9 cellular contexts compared by ENCODE assay signal in the genomic region with DNA sequence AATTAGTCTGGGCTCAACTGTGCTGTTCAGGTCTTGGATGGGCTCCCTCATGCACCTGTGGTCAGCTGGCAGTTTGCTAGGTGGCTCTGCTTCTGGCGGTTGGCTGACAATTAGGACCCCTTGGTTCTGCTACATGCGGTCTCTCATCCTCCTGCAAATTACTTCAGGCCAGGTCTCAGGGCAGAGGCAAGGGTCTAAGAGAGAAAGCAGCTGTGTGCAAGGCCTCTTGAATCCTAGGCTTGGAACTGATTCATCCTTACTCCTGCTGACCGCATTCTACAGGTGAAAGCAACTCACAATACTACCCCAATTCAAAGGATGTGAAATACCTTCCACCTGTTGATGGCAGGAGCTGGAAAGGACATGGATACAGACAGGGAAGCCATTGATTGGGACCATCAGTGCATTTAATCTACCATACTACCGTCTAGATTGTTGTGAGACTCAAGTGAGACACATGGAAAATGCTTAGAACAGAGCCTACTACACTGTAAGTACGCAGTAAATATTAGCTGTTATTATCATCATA. TPM values are rescaled to one million over a fixed set of nuclear protein-coding genes. Genes with fewer than 3 reads are reported as not detected.
"Had no signal": no experiment of that assay in that cellular context is flagged by ENCODE, and none has a peak within 500 bp of the region (broad histone marks: within the 10 kb centered on the region; RNA-seq: fewer than 3 reads in every experiment).

No MANE protein-coding gene starts in this region.

- DNase-seq: H9, HCEC 1CT, HFFc6 had no signal

- H3K9me3 Mint-ChIP-seq: GM23338, H9, HFFc6, IgD-negative memory B cell had no signal

- H3K4me3 Mint-ChIP-seq: GM23338, H9, HFFc6, IgD-negative memory B cell had no signal

- H3K27ac ChIP-seq: HL-60 had no signal

- H3K4me1 Mint-ChIP-seq: IgD-negative memory B cell had no signal

- ATAC-seq: GM23338, HepG2 had no signal

- H3K4me3 ChIP-seq: GM23338 had no signal

- H3K27ac Mint-ChIP-seq: GM23338, H9, HFFc6, IgD-negative memory B cell had no signal

- H3K36me3 Mint-ChIP-seq: IgD-negative memory B cell had no signal

RNA-seq across cellular contexts. Expression of a gene that starts 19.1 kb away (rescaled TPM):
- total RNA-seq: H1, H9, HepG2, HFFc6, HT1080 had no signal
